8 cellular contexts compared by ENCODE assay signal in genomic region chr5:168076561-168076991, GRCh38.
DNase-seq lines count a peak whose midpoint lies in the region; ATAC-seq and TF ChIP-seq lines count a peak whose summit lies in the region.

No MANE protein-coding gene starts in this region.

- no peak overlapping the region for H3K27ac ChIP-seq in HEK293 (ENCODE audit: extremely low read depth, low read depth, low read length)
- H3K27ac ChIP-seq in tibial artery = no peak overlapping the region

- no peaks in the 10 kb centered on the region for H3K27me3 ChIP-seq in tibial artery

- ATAC-seq in SK-N-SH treated with all-trans-retinoic acid at 6 μM for 48 hours (peak; percentile 87), GM18502 (IDR thresholded peaks at IDR 0.05; ENCODE audit: poor library complexity, unreplicated experiment) (no peak)

- H3K4me1 ChIP-seq in HEK293 (ENCODE audit: control insufficient read depth, insufficient read depth, low read length) (no peaks in the 10 kb centered on the region), tibial artery (no peaks in the 10 kb centered on the region)

- H3K4me3 ChIP-seq in HEK293 (ENCODE audit: low read depth, low read length) (no peak overlapping the region), tibial artery (no peak overlapping the region)

- intact Hi-C loops in tibial artery (cut with DNase I; ENCODE audit: low total_unique reads) = no loop called here

- no peak for TF ChIP-seq CTCF in HEK293 (tag by site-specific recombination; IDR thresholded peaks at IDR 0.05)
- TF ChIP-seq CTCF in tibial artery (IDR thresholded peaks at IDR 0.05) = no peak

- no peaks in the 10 kb centered on the region for H3K36me3 ChIP-seq in HEK293 (ENCODE audit: control insufficient read depth in 2 of 2, insufficient read depth in 1 of 2, low read length in 2 of 2)
- H3K36me3 ChIP-seq in tibial artery = no peaks in the 10 kb centered on the region

- CTCF ChIA-PET in HEK293 (lab: Yijun Ruan, JAX) = interaction anchor here (0.7 to 2.5 kb wide), 6 partner anchors 9 to 96 kb away, joined by 3 to 12 read pairs (median 4); no protein-coding TSS in a partner anchor

- DNase-seq in Daoy (ENCODE audit: low read depth) (peak; percentile 35), iPS DF 19.7 (ENCODE audit: low read depth, low spot score) (peak; percentile 30), tibial artery (no peak), NCI-H345 (lab: John Stamatoyannopoulos, UW) (no peak)
- no peak for DNase-seq in central memory CD4-positive, alpha-beta T cell

- POLR2A ChIA-PET in HEK293 (lab: Yijun Ruan, JAX) = no interaction called here

- H3K9me3 ChIP-seq in HEK293 (ENCODE audit: control insufficient read depth, insufficient read depth, low read depth, low read length) = no peaks in the 10 kb centered on the region
- H3K9me3 ChIP-seq in tibial artery = no peaks in the 10 kb centered on the region

TF ChIP-seq in HEK293, 187 proteins besides CTCF, POLR2A, EP300 and RAD21:
- TF ChIP-seq ZNF600 (tag by site-specific recombination; IDR thresholded peaks at IDR 0.05) = no peak
- 0 out of 2 replicates have a peak, but pooled peaks have one; percentile 9 for TF ChIP-seq ZNF654 (tag by site-specific recombination; IDR thresholded peaks at IDR 0.05; ENCODE audit: low read depth)

TF ChIP-seq in SK-N-SH treated with all-trans-retinoic acid at 6 μM for 48 hours, 23 proteins besides CTCF, POLR2A, EP300 and RAD21:
- TF ChIP-seq OSR1 (CRISPR knock-in tag; IDR thresholded peaks at IDR 0.05) (no peak), TCF4 (CRISPR knock-in tag; IDR thresholded peaks at IDR 0.05; ENCODE audit: borderline replicate concordance) (no peak), ZNF8 (CRISPR knock-in tag; IDR thresholded peaks at IDR 0.05) (no peak), ZNF565 (CRISPR knock-in tag; conservative IDR thresholded peaks at IDR 0.05; ENCODE audit: low read depth) (no peak), GLIS3 (CRISPR knock-in tag; IDR thresholded peaks at IDR 0.05) (no peak), PPARA (CRISPR knock-in tag; IDR thresholded peaks at IDR 0.05; ENCODE audit: borderline replicate concordance) (no peak), SNAI2 (CRISPR knock-in tag; IDR thresholded peaks at IDR 0.05) (no peak), ARNTL (CRISPR knock-in tag; IDR thresholded peaks at IDR 0.05; ENCODE audit: borderline replicate concordance, low read depth) (no peak), RARB (CRISPR knock-in tag; IDR thresholded peaks at IDR 0.05) (no peak), ZNF70 (CRISPR knock-in tag; IDR thresholded peaks at IDR 0.05) (no peak)
- TF ChIP-seq, protein P1, sequence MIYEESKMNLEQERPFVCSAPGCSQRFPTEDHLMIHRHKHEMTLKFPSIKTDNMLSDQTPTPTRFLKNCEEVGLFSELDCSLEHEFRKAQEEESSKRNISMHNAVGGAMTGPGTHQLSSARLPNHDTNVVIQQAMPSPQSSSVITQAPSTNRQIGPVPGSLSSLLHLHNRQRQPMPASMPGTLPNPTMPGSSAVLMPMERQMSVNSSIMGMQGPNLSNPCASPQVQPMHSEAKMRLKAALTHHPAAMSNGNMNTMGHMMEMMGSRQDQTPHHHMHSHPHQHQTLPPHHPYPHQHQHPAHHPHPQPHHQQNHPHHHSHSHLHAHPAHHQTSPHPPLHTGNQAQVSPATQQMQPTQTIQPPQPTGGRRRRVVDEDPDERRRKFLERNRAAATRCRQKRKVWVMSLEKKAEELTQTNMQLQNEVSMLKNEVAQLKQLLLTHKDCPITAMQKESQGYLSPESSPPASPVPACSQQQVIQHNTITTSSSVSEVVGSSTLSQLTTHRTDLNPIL (CRISPR knock-in tag; IDR thresholded peaks at IDR 0.05; ENCODE audit: low read depth) = no peak
- TF ChIP-seq, protein P2, sequence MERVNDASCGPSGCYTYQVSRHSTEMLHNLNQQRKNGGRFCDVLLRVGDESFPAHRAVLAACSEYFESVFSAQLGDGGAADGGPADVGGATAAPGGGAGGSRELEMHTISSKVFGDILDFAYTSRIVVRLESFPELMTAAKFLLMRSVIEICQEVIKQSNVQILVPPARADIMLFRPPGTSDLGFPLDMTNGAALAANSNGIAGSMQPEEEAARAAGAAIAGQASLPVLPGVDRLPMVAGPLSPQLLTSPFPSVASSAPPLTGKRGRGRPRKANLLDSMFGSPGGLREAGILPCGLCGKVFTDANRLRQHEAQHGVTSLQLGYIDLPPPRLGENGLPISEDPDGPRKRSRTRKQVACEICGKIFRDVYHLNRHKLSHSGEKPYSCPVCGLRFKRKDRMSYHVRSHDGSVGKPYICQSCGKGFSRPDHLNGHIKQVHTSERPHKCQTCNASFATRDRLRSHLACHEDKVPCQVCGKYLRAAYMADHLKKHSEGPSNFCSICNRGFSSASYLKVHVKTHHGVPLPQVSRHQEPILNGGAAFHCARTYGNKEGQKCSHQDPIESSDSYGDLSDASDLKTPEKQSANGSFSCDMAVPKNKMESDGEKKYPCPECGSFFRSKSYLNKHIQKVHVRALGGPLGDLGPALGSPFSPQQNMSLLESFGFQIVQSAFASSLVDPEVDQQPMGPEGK (CRISPR knock-in tag; IDR thresholded peaks at IDR 0.05; ENCODE audit: borderline replicate concordance) = no peak
- TF ChIP-seq, protein P3, sequence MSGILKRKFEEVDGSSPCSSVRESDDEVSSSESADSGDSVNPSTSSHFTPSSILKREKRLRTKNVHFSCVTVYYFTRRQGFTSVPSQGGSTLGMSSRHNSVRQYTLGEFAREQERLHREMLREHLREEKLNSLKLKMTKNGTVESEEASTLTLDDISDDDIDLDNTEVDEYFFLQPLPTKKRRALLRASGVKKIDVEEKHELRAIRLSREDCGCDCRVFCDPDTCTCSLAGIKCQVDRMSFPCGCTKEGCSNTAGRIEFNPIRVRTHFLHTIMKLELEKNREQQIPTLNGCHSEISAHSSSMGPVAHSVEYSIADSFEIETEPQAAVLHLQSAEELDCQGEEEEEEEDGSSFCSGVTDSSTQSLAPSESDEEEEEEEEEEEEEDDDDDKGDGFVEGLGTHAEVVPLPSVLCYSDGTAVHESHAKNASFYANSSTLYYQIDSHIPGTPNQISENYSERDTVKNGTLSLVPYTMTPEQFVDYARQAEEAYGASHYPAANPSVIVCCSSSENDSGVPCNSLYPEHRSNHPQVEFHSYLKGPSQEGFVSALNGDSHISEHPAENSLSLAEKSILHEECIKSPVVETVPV (CRISPR knock-in tag; IDR thresholded peaks at IDR 0.05) = no peak

Comparison
In these comparisons a context has a peak if more than half of its experiments do, and no peak if none do; other contexts are left out.
1. DNase-seq: peak in Daoy (single experiment) and iPS DF 19.7 (single experiment); none in central memory CD4-positive, alpha-beta T cell (single experiment), tibial artery (0 of 2) and NCI-H345 (single experiment).